ENCODE assay signal across 18 cellular contexts in the genomic region with DNA sequence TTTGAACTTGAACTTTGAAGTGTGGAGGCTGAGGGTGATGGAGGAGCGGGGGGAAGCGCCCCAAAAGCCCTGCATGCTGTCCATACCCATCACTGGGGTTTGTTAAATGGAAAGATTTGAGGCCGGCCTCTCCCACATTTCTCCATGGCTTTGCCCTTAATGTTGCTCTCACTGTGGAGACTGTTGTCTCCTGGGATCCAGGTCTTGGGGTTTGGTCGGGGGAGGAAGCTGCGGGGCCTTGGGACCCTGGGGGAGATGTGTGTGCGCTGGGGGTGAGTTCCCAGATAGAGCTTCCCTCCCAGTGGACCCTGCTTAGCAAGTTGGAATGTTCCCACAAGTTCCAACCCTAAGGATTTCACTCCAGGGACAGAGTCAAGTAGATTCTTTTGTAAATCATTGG. TPM values are rescaled to one million over a fixed set of nuclear protein-coding genes. Genes with fewer than 3 reads are reported as not detected.
DNase-seq lines count a peak whose midpoint lies in the region; ATAC-seq and TF ChIP-seq lines count a peak whose summit lies in the region.
"Had no signal": no experiment of that assay in that cellular context is flagged by ENCODE, and none has a peak within 500 bp of the region (broad histone marks: within the 10 kb centered on the region; RNA-seq: fewer than 3 reads in every experiment).

No MANE protein-coding gene starts in this region.

- in situ Hi-C loops in GM13977 (cut with MboI; ENCODE audit: low pct_unique_long_range_greater_than_20kb, low sequenced_read_pairs, unreplicated experiment): loop anchor here (5.0 kb wide), 2 partner anchors 145 kb away; no protein-coding TSS in a partner anchor
- in situ Hi-C loops in G401 (cut with HindIII; ENCODE audit: low sequenced_read_pairs): loop anchor here (25.0 kb wide), 1 partner anchor 155 kb away; a partner anchor contains a TSS

- peaks cover 20% of the 10 kb centered on the region for H3K4me1 ChIP-seq in endodermal cell (ENCODE audit: control insufficient read depth, insufficient read depth, low read length)

- no peak overlapping the region for H3K4me3 Mint-ChIP-seq in activated naive CD8-positive, alpha-beta T cell
- no peak overlapping the region for H3K4me3 Mint-ChIP-seq in activated naive CD8-positive, alpha-beta T cell treated with anti-CD3 and anti-CD28 coated beads, Interleukin-2, amount 50 U/mL, for 24 hours
- no peak overlapping the region for H3K4me3 Mint-ChIP-seq in endodermal cell
- H3K4me3 Mint-ChIP-seq: CD8-positive, alpha-beta T cell had no signal

- no peak for TF ChIP-seq CTCF in GM13977 (IDR thresholded peaks at IDR 0.05; ENCODE audit: extremely low read depth, insufficient read depth, missing control alignments)
- no peak for TF ChIP-seq CTCF in endodermal cell (conservative IDR thresholded peaks at IDR 0.05)

- peaks cover 12% of the 10 kb centered on the region for H3K36me3 ChIP-seq in endodermal cell (ENCODE audit: control insufficient read depth, insufficient read depth, low read length)

- H3K9ac ChIP-seq in endodermal cell (ENCODE audit: extremely low read depth, low read length, poor library complexity, severe bottlenecking): no peak overlapping the region
- H3K9ac ChIP-seq: GM23248 had no signal

- no peaks in the 10 kb centered on the region for H3K36me3 Mint-ChIP-seq in activated naive CD8-positive, alpha-beta T cell
- H3K36me3 Mint-ChIP-seq in activated naive CD8-positive, alpha-beta T cell treated with anti-CD3 and anti-CD28 coated beads, Interleukin-2, amount 50 U/mL, for 24 hours (ENCODE audit: low read depth): peaks cover 3% of the 10 kb centered on the region
- peaks cover 11% of the 10 kb centered on the region for H3K36me3 Mint-ChIP-seq in endodermal cell (ENCODE audit: low read depth)
- H3K36me3 Mint-ChIP-seq: IgD-negative memory B cell had no signal

- no peak for DNase-seq in activated naive CD8-positive, alpha-beta T cell treated with anti-CD3 and anti-CD28 coated beads, Interleukin-2, amount 50 U/mL, for 24 hours
- peak; percentile 4 for DNase-seq in GM13977 (ENCODE audit: low spot score)
- peak; percentile 37 for DNase-seq in endodermal cell
- no peak for DNase-seq in substantia nigra (lab: John Stamatoyannopoulos, UW)
- no peak for DNase-seq in SK-N-DZ (ENCODE audit: low spot score)
- no peak for DNase-seq in G401 (ENCODE audit: low spot score)
- DNase-seq: CD8-positive, alpha-beta T cell; DMS79; GM23248; Kasumi-1; MM.1S; NCI-H1105; NCI-H1694; NCI-H524 treated with DMSO at 0.1 percent for 48 hours had no signal

- no peaks in the 10 kb centered on the region for H3K27me3 ChIP-seq in endodermal cell (ENCODE audit: control insufficient read depth, insufficient read depth, low read length, poor library complexity, severe bottlenecking)

- H3K9me3 Mint-ChIP-seq in activated naive CD8-positive, alpha-beta T cell (ENCODE audit: low read depth): no peaks in the 10 kb centered on the region
- no peaks in the 10 kb centered on the region for H3K9me3 Mint-ChIP-seq in activated naive CD8-positive, alpha-beta T cell treated with anti-CD3 and anti-CD28 coated beads, Interleukin-2, amount 50 U/mL, for 24 hours
- H3K9me3 Mint-ChIP-seq in endodermal cell: no peaks in the 10 kb centered on the region
- H3K9me3 Mint-ChIP-seq: CD8-positive, alpha-beta T cell; IgD-negative memory B cell had no signal

- ATAC-seq in activated naive CD8-positive, alpha-beta T cell treated with anti-CD3 and anti-CD28 coated beads, Interleukin-2, amount 50 U/mL, for 24 hours: no peak
- ATAC-seq: CD8-positive, alpha-beta T cell; HCT116 had no signal

- H3K27ac ChIP-seq in endodermal cell (ENCODE audit: low read depth, low read length) (no peak overlapping the region), substantia nigra (ENCODE audit: low read depth, low read length, poor library complexity, severe bottlenecking) (peak overlapping the region; percentile 60)
- H3K27ac ChIP-seq: GM23248 had no signal

- no peak overlapping the region for H3K4me3 ChIP-seq in endodermal cell (ENCODE audit: low read length)
- H3K4me3 ChIP-seq: GM23248 had no signal

- peak overlapping the region; percentile 76 for H3K27ac Mint-ChIP-seq in activated naive CD8-positive, alpha-beta T cell
- H3K27ac Mint-ChIP-seq in activated naive CD8-positive, alpha-beta T cell treated with anti-CD3 and anti-CD28 coated beads, Interleukin-2, amount 50 U/mL, for 24 hours: no peak overlapping the region
- H3K27ac Mint-ChIP-seq in endodermal cell: no peak overlapping the region

- no peaks in the 10 kb centered on the region for H3K27me3 Mint-ChIP-seq in activated naive CD8-positive, alpha-beta T cell
- H3K27me3 Mint-ChIP-seq in activated naive CD8-positive, alpha-beta T cell treated with anti-CD3 and anti-CD28 coated beads, Interleukin-2, amount 50 U/mL, for 24 hours: no peaks in the 10 kb centered on the region
- no peaks in the 10 kb centered on the region for H3K27me3 Mint-ChIP-seq in endodermal cell (ENCODE audit: insufficient read depth)
- H3K27me3 Mint-ChIP-seq: IgD-negative memory B cell had no signal

- no peaks in the 10 kb centered on the region for H3K9me3 ChIP-seq in endodermal cell (ENCODE audit: control insufficient read depth, low read length)

- peaks cover 18% of the 10 kb centered on the region for H3K4me1 Mint-ChIP-seq in activated naive CD8-positive, alpha-beta T cell (ENCODE audit: low read depth)
- peaks cover 25% of the 10 kb centered on the region for H3K4me1 Mint-ChIP-seq in activated naive CD8-positive, alpha-beta T cell treated with anti-CD3 and anti-CD28 coated beads, Interleukin-2, amount 50 U/mL, for 24 hours
- peaks cover 50% of the 10 kb centered on the region for H3K4me1 Mint-ChIP-seq in endodermal cell

- 96 to 100% methylated on average over 1 to 6 of the region's 6 CpGs for WGBS in endodermal cell (ENCODE audit: insufficient coverage in 1 of 2, insufficient read length in 1 of 2), 2 experiments

RNA-seq across cellular contexts. Expression of a gene that starts 28.0 kb away (rescaled TPM):
- total RNA-seq in endodermal cell: under 1 TPM; 0.40 TPM
- polyA plus RNA-seq in endodermal cell (2013, experiment 1 of 2): 0.25 TPM
- not detected for polyA plus RNA-seq in endodermal cell (2013, experiment 2 of 2)
- polyA plus RNA-seq in SK-N-DZ (2014; cell fraction: cytosol; rRNA removed): 0.02 and 0.21 TPM in 2 replicates
- polyA plus RNA-seq in SK-N-DZ (2014; cell fraction: nucleus; rRNA removed): 0.18 TPM in 1 of 2 replicates, not detected in the other
- total RNA-seq in G401 (2014; rRNA removed; shearing (Covaris generic)): not detected in 2 replicates
- total RNA-seq: CD8-positive, alpha-beta T cell; GM23248; HT1080 had no signal
- polyA plus RNA-seq: GM23248, IgD-negative memory B cell had no signal

Comparison
In these comparisons a context has a peak if more than half of its experiments do, and no peak if none do; other contexts are left out.
1. DNase-seq: peak in GM13977 (single experiment) and endodermal cell (single experiment); none in activated naive CD8-positive, alpha-beta T cell treated with anti-CD3 and anti-CD28 coated beads, Interleukin-2, amount 50 U/mL, for 24 hours (single experiment), substantia nigra (0 of 49), SK-N-DZ (single experiment) and G401 (single experiment).